Comparison of ENCODE assay signal across 1 cellular context in genomic region chr12:122669397-122670070, GRCh38.
TF ChIP-seq lines count a peak whose summit lies in the region.

No MANE protein-coding gene starts in this region.

TF ChIP-seq in A549, 52 proteins besides CTCF, POLR2A, EP300 and RAD21 (continued from another document):
- TF ChIP-seq REST (IDR thresholded peaks at IDR 0.05) (no peak), FOSB (CRISPR knock-in tag; IDR thresholded peaks at IDR 0.05) (no peak), ELK1 (IDR thresholded peaks at IDR 0.05; ENCODE audit: low read depth, low read length) (no peak), CHD4 (IDR thresholded peaks at IDR 0.05; ENCODE audit: borderline replicate concordance) (no peak), FOSL2 (IDR thresholded peaks at IDR 0.05) (no peak), FOSL2 (CRISPR knock-in tag; IDR thresholded peaks at IDR 0.05) (no peak), TP53 (CRISPR knock-in tag; IDR thresholded peaks at IDR 0.05) (no peak), HEYL (CRISPR knock-in tag; IDR thresholded peaks at IDR 0.05) (no peak)
